ENCODE assay signal across 17 cellular contexts in the genomic region with DNA sequence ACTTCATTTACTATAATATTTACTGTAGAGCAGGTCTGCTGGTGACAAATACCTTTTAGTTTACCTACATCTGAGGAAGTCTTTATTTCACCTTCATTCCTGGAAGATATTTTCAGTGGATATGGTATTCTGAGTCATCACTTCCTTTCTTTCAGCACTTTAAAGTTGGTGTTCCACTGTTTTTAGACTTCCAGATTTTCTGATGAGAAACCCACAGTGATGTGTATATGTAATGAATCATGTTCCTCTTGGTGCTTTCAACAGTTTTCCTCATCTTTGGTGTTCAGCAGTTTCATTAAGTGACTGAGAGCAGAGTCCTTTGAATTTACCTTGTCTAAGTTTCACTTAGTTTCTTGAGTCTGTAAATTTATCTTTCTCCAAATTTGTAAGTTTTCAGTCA. TPM values are rescaled to one million over a fixed set of nuclear protein-coding genes. Genes with fewer than 3 reads are reported as not detected.
DNase-seq lines count a peak whose midpoint lies in the region; ATAC-seq, FAIRE-seq and TF ChIP-seq lines count a peak whose summit lies in the region.
"Had no signal": no experiment of that assay in that cellular context is flagged by ENCODE, and none has a peak within 500 bp of the region (broad histone marks: within the 10 kb centered on the region; RNA-seq: fewer than 3 reads in every experiment).

No MANE protein-coding gene starts in this region.

- no peak for TF ChIP-seq POLR2A in HCT116 (IDR thresholded peaks at IDR 0.05; ENCODE audit: borderline replicate concordance, extremely low read depth, insufficient read depth, insufficient read length)
- TF ChIP-seq POLR2A in esophagus squamous epithelium (IDR thresholded peaks at IDR 0.05) = no peak

- peaks cover 0 to 5% of the 10 kb centered on the region in 2 experiments; a peak in 3 of 4 replicates for H3K9me3 ChIP-seq in HCT116 (ENCODE audit: control insufficient read depth in 1 of 2, insufficient read depth in 1 of 2, low read depth in 1 of 2, low read length in 2 of 2)
- H3K9me3 ChIP-seq in esophagus squamous epithelium = peaks cover 0 to 15% (median 4%) of the 10 kb centered on the region in 3 donors
- H3K9me3 ChIP-seq: prostate gland had no signal

- TF ChIP-seq RAD21 in HCT116 (IDR thresholded peaks at IDR 0.05; ENCODE audit: low read depth) = no peak

- H2AFZ ChIP-seq in HCT116 (ENCODE audit: low read depth, low read length, poor library complexity, severe bottlenecking) = no peak overlapping the region

- H3K4me3 ChIP-seq in HCT116 (replicated peaks in 1 of 2; ENCODE audit: low read depth in 1 of 2, low read length in 2 of 2) (no peak overlapping the region), esophagus squamous epithelium (no peak overlapping the region)
- H3K4me3 ChIP-seq: prostate gland had no signal

- H3K36me3 ChIP-seq in HCT116 (ENCODE audit: control insufficient read depth in 1 of 2, insufficient read depth in 2 of 2, low read length in 2 of 2) = peaks cover 0 to 3% of the 10 kb centered on the region in 2 experiments; a peak in 1 of 4 replicates
- H3K36me3 ChIP-seq in esophagus squamous epithelium = no peaks in the 10 kb centered on the region
- H3K36me3 ChIP-seq: prostate gland had no signal

- H3K9me2 ChIP-seq in HCT116 (ENCODE audit: insufficient read depth) = no peaks in the 10 kb centered on the region

- H4K20me1 ChIP-seq in HCT116 (ENCODE audit: insufficient read depth) = no peaks in the 10 kb centered on the region

- H3K9ac ChIP-seq in HCT116 (ENCODE audit: low read length) = no peak overlapping the region

- H3K79me2 ChIP-seq in HCT116 (ENCODE audit: insufficient read depth, low read length) = no peaks in the 10 kb centered on the region

- ATAC-seq in HCT116 = no peak
- ATAC-seq: activated CD4-positive, alpha-beta T cell treated with anti-CD3 and anti-CD28 coated beads for 36 hours; left ventricle myocardium superior had no signal

- H3K27ac ChIP-seq in HCT116 (ENCODE audit: low read depth, low read length) = peak overlapping the region; percentile 19; the same call in 1 of the 2 replicates
- H3K27ac ChIP-seq in epithelial cell of prostate = peak overlapping the region; percentile 88
- H3K27ac ChIP-seq in esophagus squamous epithelium = no peak overlapping the region
- H3K27ac ChIP-seq: prostate gland had no signal

- CTCF ChIA-PET in HCT116 (lab: Charles Lee) = no interaction called here

- BruUV-seq in HCT116 (replicated peaks; lab: Mats Ljungman, UMichigan) = no TSS peak

- RAD21 ChIA-PET in HCT116 (lab: Charles Lee; ENCODE audit: low non-redundant PET in 1 of 2, low total read pairs in 2 of 2, uncharacterized antibody in 2 of 2, unreplicated experiment in 2 of 2) = no interaction called here

- DNase-seq in HCT116 (ENCODE audit: low read depth, low spot score) (peak; percentile 26), RPMI7951 (ENCODE audit: low read depth) (peak; percentile 62), epithelial cell of prostate (ENCODE audit: low read depth, low spot score) (peak; percentile 14), renal cortical epithelial cell (ENCODE audit: low read depth) (peak; percentile 56), posterior vena cava (ENCODE audit: low spot score) (no peak), esophagus squamous epithelium (lab: John Stamatoyannopoulos, UW) (no peak), D721Med (ENCODE audit: insufficient read length, low spot score) (no peak)
- DNase-seq: activated CD4-positive, alpha-beta T cell treated with anti-CD3 and anti-CD28 coated beads for 36 hours; activated CD8-positive, alpha-beta memory T cell treated with anti-CD3 and anti-CD28 coated beads, Interleukin-2, amount 50 U/mL, for 48 hours; activated naive CD4-positive, alpha-beta T cell treated with anti-CD3 and anti-CD28 coated beads, Interleukin-2, amount 50 U/mL, for 16 hours; caudate nucleus; left ventricle myocardium superior; naive B cell; NCI-H2029; NCI-H748 treated with DMSO at 0.1 percent for 48 hours had no signal

- TF ChIP-seq CTCF in HCT116 (IDR thresholded peaks at IDR 0.05 in 2 of 3, conservative IDR thresholded peaks at IDR 0.05 in 1 of 3; ENCODE audit: borderline replicate concordance in 1 of 3, insufficient read depth in 1 of 3, low read depth in 2 of 3, low read length in 2 of 3) (no peak), esophagus squamous epithelium (IDR thresholded peaks at IDR 0.05) (no peak), D721Med (IDR thresholded peaks at IDR 0.05; ENCODE audit: insufficient read depth, missing control alignments) (no peak)

- POLR2A ChIA-PET in HCT116 (lab: Charles Lee) = no interaction called here

- FAIRE-seq in D721Med (lab: Jason Lieb, UNC) = no peak
- FAIRE-seq: GM12892 had no signal

- H3K4me1 ChIP-seq in HCT116 (ENCODE audit: control insufficient read depth in 1 of 2, insufficient read depth in 2 of 2, low read length in 2 of 2) (peaks cover 0 to 7% of the 10 kb centered on the region in 2 experiments; a peak in 2 of 4 replicates), esophagus squamous epithelium (no peaks in the 10 kb centered on the region)
- H3K4me1 ChIP-seq: prostate gland had no signal

- H3K4me2 ChIP-seq in HCT116 (ENCODE audit: low read length) = peak overlapping the region; percentile 1; the same call in 1 of the 2 replicates

- intact Hi-C loops in HCT116 (cut with micrococcal nuclease) (no loop called here), posterior vena cava (cut with DNase I) (no loop called here), esophagus squamous epithelium (cut with DNase I) (no loop called here)

- H3K27me3 ChIP-seq in HCT116 (ENCODE audit: insufficient read depth, low read length) (no peaks in the 10 kb centered on the region), esophagus squamous epithelium (no peaks in the 10 kb centered on the region)

TF ChIP-seq in HCT116, 20 proteins besides CTCF, POLR2A, EP300 and RAD21:
- TF ChIP-seq, protein P1, sequence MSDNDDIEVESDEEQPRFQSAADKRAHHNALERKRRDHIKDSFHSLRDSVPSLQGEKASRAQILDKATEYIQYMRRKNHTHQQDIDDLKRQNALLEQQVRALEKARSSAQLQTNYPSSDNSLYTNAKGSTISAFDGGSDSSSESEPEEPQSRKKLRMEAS (IDR thresholded peaks at IDR 0.05) = peak; percentile 20; the same call in 1 of the 2 replicates
- TF ChIP-seq CBX3 (IDR thresholded peaks at IDR 0.05; ENCODE audit: low read depth) = peak; percentile 80
- peak; percentile 56 for TF ChIP-seq CEBPB (IDR thresholded peaks at IDR 0.05; ENCODE audit: low read depth)
- TF ChIP-seq JUND (IDR thresholded peaks at IDR 0.05) = peak; percentile 83
- TF ChIP-seq SRF (IDR thresholded peaks at IDR 0.05; ENCODE audit: low read depth) = peak; percentile 68; the same call in 1 of the 2 replicates
- TF ChIP-seq ZFX (IDR thresholded peaks at IDR 0.05) = no peak
- no peak for TF ChIP-seq TCF7L2 (IDR thresholded peaks at IDR 0.05; ENCODE audit: borderline replicate concordance, extremely low read depth, insufficient read depth, insufficient read length)
- TF ChIP-seq EZH2 (IDR thresholded peaks at IDR 0.05) = no peak
- TF ChIP-seq FOSL1 (IDR thresholded peaks at IDR 0.05; ENCODE audit: low read depth) = peak; percentile 83; the same call in 1 of the 2 replicates
- no peak for TF ChIP-seq POLR2AphosphoS5 (IDR thresholded peaks at IDR 0.05; ENCODE audit: low read depth, low read length)
- peak; percentile 12; the same call in 1 of the 2 replicates for TF ChIP-seq ELF1 (IDR thresholded peaks at IDR 0.05; ENCODE audit: borderline replicate concordance, low read depth)
- TF ChIP-seq SP1 (IDR thresholded peaks at IDR 0.05; ENCODE audit: low read depth) = peak; percentile 80

RNA-seq across cellular contexts. Expression of a gene that starts 36.4 kb away (rescaled TPM):
- 31.0 TPM for total RNA-seq in HCT116 (2021; ENCODE audit: unreplicated experiment)
- 26.5 and 27.8 TPM in 2 replicates for polyA plus RNA-seq in HCT116 (2012)
- 38.9 and 39.3 TPM in 2 replicates for total RNA-seq in RPMI7951 (2014; rRNA removed; shearing (Covaris generic))
- total RNA-seq in renal cortical epithelial cell = 23.6 and 38.7 TPM in 2 replicates
- 10 to 100 TPM; 12.2 to 12.4 TPM for total RNA-seq in posterior vena cava
- 10 to 100 TPM; 12.3 to 28.2 (median 17.8) TPM for total RNA-seq in esophagus squamous epithelium

RNA-seq across cellular contexts. Expression of a gene that starts 54.2 kb away (rescaled TPM):
- total RNA-seq in HCT116 (2021; ENCODE audit: unreplicated experiment) (not detected), renal cortical epithelial cell (not detected in 2 replicates), posterior vena cava (not detected), esophagus squamous epithelium (not detected)
- not detected in 2 replicates for polyA plus RNA-seq in HCT116 (2012)
- not detected in 2 replicates for total RNA-seq in RPMI7951 (2014; rRNA removed; shearing (Covaris generic))
- total RNA-seq: activated CD4-positive, alpha-beta T cell treated with anti-CD3 and anti-CD28 coated beads for 36 hours; left ventricle myocardium superior had no signal

Comparison
In these comparisons a context has a peak if more than half of its experiments do, and no peak if none do; other contexts are left out.
1. DNase-seq: peak in HCT116 (single experiment), RPMI7951 (single experiment), epithelial cell of prostate (single experiment) and renal cortical epithelial cell (single experiment); none in posterior vena cava (single experiment), esophagus squamous epithelium (single experiment) and D721Med (single experiment).
2. H3K27ac ChIP-seq: peak in HCT116 (single experiment) and epithelial cell of prostate (single experiment); none in esophagus squamous epithelium (0 of 4).